Comparison of ENCODE assay signal across 8 cellular contexts in the genomic region with DNA sequence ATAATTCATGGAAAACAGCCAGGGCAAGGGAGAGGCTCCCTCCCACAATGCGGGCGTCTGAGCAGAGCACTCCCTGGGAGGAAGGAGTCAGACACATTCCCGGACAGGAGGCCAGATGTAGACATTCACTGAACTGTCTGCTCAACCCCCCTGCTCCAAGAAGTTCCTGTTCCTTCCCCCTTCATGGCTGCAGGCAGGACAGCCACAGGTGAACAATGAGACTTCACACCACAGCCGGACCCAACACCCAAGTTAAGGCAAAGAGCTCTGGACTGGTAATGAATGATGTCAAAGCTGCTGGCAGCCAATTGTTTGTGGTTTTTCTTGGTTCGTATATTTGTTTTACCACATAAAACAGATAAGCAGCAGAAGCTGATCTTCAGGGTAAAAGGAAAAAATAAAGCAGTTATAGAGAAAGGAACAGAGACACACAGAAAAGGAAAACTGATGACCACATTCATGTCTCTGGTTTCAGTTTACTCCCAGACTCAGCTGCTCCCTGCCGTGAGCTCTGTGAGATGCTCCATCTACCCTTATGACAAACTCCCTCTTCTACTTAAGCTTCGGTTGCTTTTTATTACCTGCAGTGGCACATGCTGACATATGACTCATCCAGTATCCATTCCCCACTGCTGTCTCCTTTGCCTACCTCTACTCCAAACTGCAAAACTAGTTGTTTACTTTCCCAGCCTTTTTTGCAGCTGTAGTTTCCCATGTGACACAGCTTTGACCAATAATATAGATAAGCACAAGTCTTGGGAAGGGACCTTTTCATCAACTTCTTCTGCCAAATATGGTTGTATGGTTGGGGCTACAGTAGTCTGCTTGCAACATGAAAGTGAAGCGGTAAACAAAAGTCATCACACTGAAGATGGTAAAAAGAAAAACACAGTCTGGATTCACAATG. TPM values are rescaled to one million over a fixed set of nuclear protein-coding genes. Genes with fewer than 3 reads are reported as not detected.
DNase-seq lines count a peak whose midpoint lies in the region; ATAC-seq and TF ChIP-seq lines count a peak whose summit lies in the region.

No MANE protein-coding gene starts in this region.

- H3K36me3 ChIP-seq in osteoblast (ENCODE audit: insufficient read depth, low read length): peaks cover 30% of the 10 kb centered on the region

- H3K79me2 ChIP-seq in osteoblast (ENCODE audit: insufficient read depth, low read length): no peaks in the 10 kb centered on the region

- peak overlapping the region; percentile 61 for H3K4me2 ChIP-seq in osteoblast (ENCODE audit: insufficient read depth, low read length)

- TF ChIP-seq CTCF in choroid plexus epithelial cell (conservative IDR thresholded peaks at IDR 0.05; ENCODE audit: low read depth, low read length) (no peak), osteoblast (IDR thresholded peaks at IDR 0.05; ENCODE audit: extremely low read depth, low read depth, low read length) (no peak)

- no peaks in the 10 kb centered on the region for H3K9me3 ChIP-seq in osteoblast (ENCODE audit: low read depth, low read length)

- H3K4me3 ChIP-seq in choroid plexus epithelial cell (ENCODE audit: low read depth, low read length) (peak overlapping the region; percentile 8), osteoblast (ENCODE audit: insufficient read depth, low read length) (peak overlapping the region; percentile 29)

- peaks cover 56% of the 10 kb centered on the region for H3K4me1 ChIP-seq in osteoblast (ENCODE audit: insufficient read depth, low read length)

- H2AFZ ChIP-seq in osteoblast (ENCODE audit: low read length): peak overlapping the region; percentile 4

- DNase-seq in stimulated activated naive CD4-positive, alpha-beta T cell treated with Interleukin-2 at 50 U/mL for 16 hours (lab: John Stamatoyannopoulos, UW): peak; percentile 4
- DNase-seq in stimulated activated naive CD4-positive, alpha-beta T cell (lab: John Stamatoyannopoulos, UW): no peak
- peak; percentile 50 for DNase-seq in NCI-H345 (lab: John Stamatoyannopoulos, UW)
- DNase-seq in choroid plexus epithelial cell (ENCODE audit: low read depth): peak; percentile 96
- no peak for DNase-seq in osteoblast (ENCODE audit: insufficient read length, low spot score, missing footprints)
- no peak for DNase-seq in NCI-H1436 (lab: John Stamatoyannopoulos, UW)
- no peak for DNase-seq in midbrain (lab: John Stamatoyannopoulos, UW)

- peaks cover 4% of the 10 kb centered on the region for H4K20me1 ChIP-seq in osteoblast (ENCODE audit: insufficient read depth, low read length)

- H3K27ac ChIP-seq in osteoblast (ENCODE audit: low read depth, low read length): peak overlapping the region; percentile 88

- H3K27me3 ChIP-seq in osteoblast (ENCODE audit: insufficient read depth, low read length): no peaks in the 10 kb centered on the region

- no peak for ATAC-seq in HG03280 (IDR thresholded peaks at IDR 0.05; ENCODE audit: unreplicated experiment)

RNA-seq across cellular contexts. Expression of gene DZIP1L, which starts 33.1 kb away (rescaled TPM):
- total RNA-seq in osteoblast: 32.7 and 42.3 TPM in 2 replicates

RNA-seq across cellular contexts. Expression of gene A4GNT, which starts 49.9 kb away (rescaled TPM):
- not detected in 2 replicates for total RNA-seq in osteoblast

Comparison
In these comparisons a context has a peak if more than half of its experiments do, and no peak if none do; other contexts are left out.
1. DNase-seq: peak in stimulated activated naive CD4-positive, alpha-beta T cell treated with Interleukin-2 at 50 U/mL for 16 hours (single experiment), NCI-H345 (single experiment) and choroid plexus epithelial cell (single experiment); none in stimulated activated naive CD4-positive, alpha-beta T cell (0 of 6), osteoblast (single experiment), NCI-H1436 (single experiment) and midbrain (single experiment).